In genomic region chr5:41925555-41925946, GRCh38 we compare ENCODE assay signal across 8 cellular contexts. TPM values are rescaled to one million over a fixed set of nuclear protein-coding genes. Genes with fewer than 3 reads are reported as not detected.
DNase-seq lines count a peak whose midpoint lies in the region; ATAC-seq, FAIRE-seq and TF ChIP-seq lines count a peak whose summit lies in the region.

No MANE protein-coding gene starts in this region.

- peak overlapping the region; percentile 91 for H3K27ac ChIP-seq in muscle layer of colon (ENCODE audit: low read depth, low read length)

- intact Hi-C loops in Caco-2 (cut with micrococcal nuclease; ENCODE audit: unreplicated experiment) (loop anchor here (1.0 to 10.0 kb wide), 4 partner anchors 21 to 959 kb away; partner anchors contain the start of genes OXCT1 and RIMOC1), activated B cell treated with CpG ODN at 0.5 μM for 24 hours (cut with micrococcal nuclease) (loop anchor here (1.0 to 5.0 kb wide), 9 partner anchors 21 to 1632 kb away; partner anchors contain the start of genes HMGCS1, OXCT1, PAIP1 and RIMOC1)

- TF ChIP-seq CTCF in Caco-2 (IDR thresholded peaks at IDR 0.05; ENCODE audit: insufficient read depth in 1 of 2, low read depth in 1 of 2, low read length in 1 of 2, severe bottlenecking in 1 of 2, unreplicated experiment in 1 of 2) (no peak), activated B cell treated with CpG ODN at 0.5 μM for 24 hours (IDR thresholded peaks at IDR 0.05) (no peak), type B pancreatic cell (conservative IDR thresholded peaks at IDR 0.05) (no peak)

- no peak for TF ChIP-seq POLR2A in erythroblast (IDR thresholded peaks at IDR 0.05; ENCODE audit: low read length)

- H3K9me3 ChIP-seq in Caco-2 (no peaks in the 10 kb centered on the region), muscle layer of colon (ENCODE audit: low read length) (no peaks in the 10 kb centered on the region)

- no peaks in the 10 kb centered on the region for H3K9me3 Mint-ChIP-seq in Caco-2 (ENCODE audit: unreplicated experiment)
- H3K9me3 Mint-ChIP-seq in activated B cell treated with CpG ODN at 0.5 μM for 24 hours: no peaks in the 10 kb centered on the region
- H3K9me3 Mint-ChIP-seq in type B pancreatic cell: no peaks in the 10 kb centered on the region

- DNase-seq in Caco-2 (peak; percentile 42 to 43), HTR-8/SVneo (ENCODE audit: insufficient read length, low spot score) (peak; percentile 41), activated B cell treated with CpG ODN at 0.5 μM for 24 hours (no peak), erythroblast (lab: John Stamatoyannopoulos, UW) (peak; percentile 66 to 74), type B pancreatic cell (ENCODE audit: extremely low spot score, unreplicated experiment) (no peak)

- no peaks in the 10 kb centered on the region for H3K27me3 ChIP-seq in Caco-2 (replicated peaks; ENCODE audit: control insufficient read depth, insufficient read depth, low read length)
- H3K27me3 ChIP-seq in muscle layer of colon (ENCODE audit: control insufficient read depth in 1 of 2, insufficient read depth in 2 of 2, low read length in 2 of 2): no peaks in the 10 kb centered on the region

- peak; percentile 23 for ATAC-seq in GM19452 (IDR thresholded peaks at IDR 0.05; ENCODE audit: unreplicated experiment)
- no peak for ATAC-seq in activated B cell treated with CpG ODN at 0.5 μM for 24 hours (ENCODE audit: low read depth)
- no peak for ATAC-seq in GM21786 (IDR thresholded peaks at IDR 0.05; ENCODE audit: unreplicated experiment)

- H3K36me3 Mint-ChIP-seq in Caco-2 (ENCODE audit: insufficient read depth, unreplicated experiment): peaks cover 15% of the 10 kb centered on the region
- H3K36me3 Mint-ChIP-seq in activated B cell treated with CpG ODN at 0.5 μM for 24 hours (ENCODE audit: low read depth): peaks cover 22% of the 10 kb centered on the region
- H3K36me3 Mint-ChIP-seq in type B pancreatic cell: peaks cover 13% of the 10 kb centered on the region

- H3K9ac ChIP-seq in muscle layer of colon (ENCODE audit: low read length): peak overlapping the region; percentile 57

- H3K4me3 Mint-ChIP-seq in Caco-2 (ENCODE audit: unreplicated experiment): peak overlapping the region; percentile 87
- peak overlapping the region; percentile 93 for H3K4me3 Mint-ChIP-seq in activated B cell treated with CpG ODN at 0.5 μM for 24 hours
- H3K4me3 Mint-ChIP-seq in type B pancreatic cell: peak overlapping the region; percentile 91

- peak overlapping the region; percentile 71 for H3K4me3 ChIP-seq in Caco-2 (ENCODE audit: low read depth, low read length)
- H3K4me3 ChIP-seq in muscle layer of colon (ENCODE audit: low read depth in 1 of 2, low read length in 2 of 2): peak overlapping the region; percentile 74 to 93

- POLR2A ChIA-PET in Caco-2 (lab: Charles Lee): interaction anchor here (1.7 kb wide), 1 partner anchor 22 kb away, joined by 22 read pairs; the partner anchor contains the start of gene RIMOC1
- POLR2A ChIA-PET in activated B cell treated with CpG ODN at 0.5 μM for 24 hours (lab: Charles Lee): interaction anchor here (0.8 to 2.4 kb wide), 12 partner anchors 21 to 1558 kb away, joined by 3 to 74 read pairs (median 3); partner anchors contain the start of genes OXCT1, RIMOC1, TMEM267 and ZNF131

- H3K27me3 Mint-ChIP-seq in Caco-2 (ENCODE audit: insufficient read depth, unreplicated experiment) (no peaks in the 10 kb centered on the region), activated B cell treated with CpG ODN at 0.5 μM for 24 hours (no peaks in the 10 kb centered on the region), type B pancreatic cell (no peaks in the 10 kb centered on the region)

- H3K27ac Mint-ChIP-seq in Caco-2 (ENCODE audit: unreplicated experiment) (peak overlapping the region; percentile 92), activated B cell treated with CpG ODN at 0.5 μM for 24 hours (peak overlapping the region; percentile 97), type B pancreatic cell (peak overlapping the region; percentile 67)

- H3K4me1 ChIP-seq in Caco-2: peaks cover 7% of the 10 kb centered on the region
- peaks cover 9% of the 10 kb centered on the region for H3K4me1 ChIP-seq in muscle layer of colon (ENCODE audit: insufficient read depth, low read length)

- BruUV-seq in Caco-2 (replicated peaks; lab: Mats Ljungman, UMichigan): no TSS peak

- CTCF ChIA-PET in Caco-2 (lab: Charles Lee): interaction anchor here (0.6 to 1.0 kb wide), 3 partner anchors 22 to 1176 kb away, joined by 3 to 6 read pairs (median 3); partner anchors contain the start of gene RIMOC1
- CTCF ChIA-PET in activated B cell treated with CpG ODN at 0.5 μM for 24 hours (lab: Charles Lee): interaction anchor here (1.2 to 2.1 kb wide), 3 partner anchors 21 to 132 kb away, joined by 3 to 7 read pairs (median 7); partner anchors contain the start of gene RIMOC1

- H3K4me1 Mint-ChIP-seq in Caco-2 (ENCODE audit: low read depth, unreplicated experiment): no peaks in the 10 kb centered on the region
- H3K4me1 Mint-ChIP-seq in activated B cell treated with CpG ODN at 0.5 μM for 24 hours: peaks cover 24% of the 10 kb centered on the region
- peaks cover 9% of the 10 kb centered on the region for H3K4me1 Mint-ChIP-seq in type B pancreatic cell (ENCODE audit: unreplicated experiment)

- no peaks in the 10 kb centered on the region for H3K36me3 ChIP-seq in Caco-2 (ENCODE audit: control insufficient read depth, insufficient read depth, low read length)
- H3K36me3 ChIP-seq in muscle layer of colon (ENCODE audit: insufficient read depth, low read length): peaks cover 7% of the 10 kb centered on the region

- FAIRE-seq in HTR-8/SVneo (lab: Jason Lieb, UNC): no peak

RNA-seq across cellular contexts. Expression of gene FBXO4, which starts 0.5 kb away (rescaled TPM):
- total RNA-seq in Caco-2 (2022): 8.1 and 9.7 TPM in 2 replicates
- 14.8 and 15.9 TPM in 2 replicates for total RNA-seq in activated B cell treated with CpG ODN at 0.5 μM for 24 hours
- 5.7 and 7.9 TPM in 2 replicates for total RNA-seq in type B pancreatic cell (ENCODE audit: low replicate concordance)

RNA-seq across cellular contexts. Expression of gene RIMOC1, which starts 21.4 kb away (rescaled TPM):
- total RNA-seq in Caco-2 (2022): 29.5 and 30.2 TPM in 2 replicates
- 26.0 and 30.2 TPM in 2 replicates for total RNA-seq in activated B cell treated with CpG ODN at 0.5 μM for 24 hours
- total RNA-seq in type B pancreatic cell (ENCODE audit: low replicate concordance): 34.6 and 39.0 TPM in 2 replicates

RNA-seq across cellular contexts. Expression of gene OXCT1, which starts 55.3 kb away (rescaled TPM):
- total RNA-seq in Caco-2 (2022) (20.6 and 22.5 TPM in 2 replicates), activated B cell treated with CpG ODN at 0.5 μM for 24 hours (27.3 and 27.4 TPM in 2 replicates), type B pancreatic cell (ENCODE audit: low replicate concordance) (20.4 and 26.4 TPM in 2 replicates)

Comparison
In these comparisons a context has a peak if more than half of its experiments do, and no peak if none do; other contexts are left out.
1. DNase-seq: peak in Caco-2 (2 of 2), HTR-8/SVneo (single experiment) and erythroblast (2 of 2); none in activated B cell treated with CpG ODN at 0.5 μM for 24 hours (single experiment) and type B pancreatic cell (single experiment).
2. Peak in every context shown above with its lines, with median percentiles within 50 percentile points of each other: H3K27ac Mint-ChIP-seq and H3K4me3 Mint-ChIP-seq.